In the genomic region with DNA sequence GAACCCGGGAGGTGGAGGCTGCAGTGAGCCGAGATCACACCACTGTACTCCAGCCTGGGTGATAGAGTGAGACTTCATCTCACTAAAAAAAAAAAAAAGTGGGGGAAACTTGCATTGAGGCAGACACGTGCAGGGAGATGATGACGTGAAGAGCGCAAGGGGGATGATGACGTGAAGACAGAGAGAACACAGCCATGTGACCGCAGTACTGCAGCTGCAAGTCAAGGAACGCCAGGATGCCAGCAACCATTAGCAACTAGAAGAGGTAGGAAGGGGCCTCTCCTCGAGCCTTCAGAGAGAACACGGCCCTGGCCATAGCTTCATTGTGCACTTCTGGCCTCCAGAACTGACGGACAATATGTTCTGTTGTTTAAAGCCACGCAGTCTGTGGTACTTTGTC, we compare ENCODE assay signal across 20 cellular contexts. TPM values are rescaled to one million over a fixed set of nuclear protein-coding genes. Genes with fewer than 3 reads are reported as not detected.
DNase-seq lines count a peak whose midpoint lies in the region; ATAC-seq lines count a peak whose summit lies in the region.
"Had no signal": no experiment of that assay in that cellular context is flagged by ENCODE, and none has a peak within 500 bp of the region (broad histone marks: within the 10 kb centered on the region; RNA-seq: fewer than 3 reads in every experiment).

No MANE protein-coding gene starts in this region.

- H3K4me1 Mint-ChIP-seq in activated CD4-positive, alpha-beta T cell treated with anti-CD3 and anti-CD28 coated beads, Interleukin-2, amount 10 ng/mL, durations not matched to agents 24 days and 14 days = peaks cover 74% of the 10 kb centered on the region
- peaks cover 7 to 36% (median 22%) of the 10 kb centered on the region in 4 donors for H3K4me1 Mint-ChIP-seq in CD4-positive, CD25-positive, alpha-beta regulatory T cell
- H3K4me1 Mint-ChIP-seq in activated CD8-positive, alpha-beta T cell treated with anti-CD3 and anti-CD28 coated beads, Interleukin-2, amount 10 ng/mL, durations not matched to agents 7 days and 5 days (ENCODE audit: low read depth) = peaks cover 71% of the 10 kb centered on the region
- peaks cover 0 to 10% (median 7%) of the 10 kb centered on the region in 3 donors for H3K4me1 Mint-ChIP-seq in naive B cell

- no peaks in the 10 kb centered on the region for H3K9me3 ChIP-seq in CD4-positive, CD25-positive, alpha-beta regulatory T cell (ENCODE audit: control insufficient read depth in 2 of 2, low read length in 2 of 2)
- no peaks in the 10 kb centered on the region for H3K9me3 ChIP-seq in MG63
- H3K9me3 ChIP-seq: testis had no signal

- intact Hi-C loops in activated CD4-positive, alpha-beta T cell treated with anti-CD3 and anti-CD28 coated beads, Interleukin-2, amount 10 ng/mL, durations not matched to agents 24 days and 14 days (cut with micrococcal nuclease) = loop anchor here (1.0 to 2.0 kb wide), 2 partner anchors 8 to 29 kb away; no protein-coding TSS in a partner anchor

- no peaks in the 10 kb centered on the region for H3K27me3 Mint-ChIP-seq in activated CD4-positive, alpha-beta T cell treated with anti-CD3 and anti-CD28 coated beads, Interleukin-2, amount 10 ng/mL, durations not matched to agents 24 days and 14 days
- H3K27me3 Mint-ChIP-seq in CD4-positive, CD25-positive, alpha-beta regulatory T cell = no peaks in the 10 kb centered on the region
- H3K27me3 Mint-ChIP-seq in activated CD8-positive, alpha-beta T cell treated with anti-CD3 and anti-CD28 coated beads, Interleukin-2, amount 10 ng/mL, durations not matched to agents 7 days and 5 days (ENCODE audit: low read depth) = no peaks in the 10 kb centered on the region
- no peaks in the 10 kb centered on the region for H3K27me3 Mint-ChIP-seq in naive B cell

- POLR2A ChIA-PET in activated CD8-positive, alpha-beta T cell treated with anti-CD3 and anti-CD28 coated beads, Interleukin-2, amount 10 ng/mL, durations not matched to agents 7 days and 5 days (lab: Charles Lee) = interaction anchor here (0.6 to 1.8 kb wide), 3 partner anchors 8 to 326 kb away, joined by 3 to 5 read pairs (median 4); no protein-coding TSS in a partner anchor

- H3K27ac Mint-ChIP-seq in activated CD4-positive, alpha-beta T cell treated with anti-CD3 and anti-CD28 coated beads, Interleukin-2, amount 10 ng/mL, durations not matched to agents 24 days and 14 days = peak overlapping the region; percentile 94
- peak overlapping the region in 2 of 3 donors; percentile 85 to 86 for H3K27ac Mint-ChIP-seq in CD4-positive, CD25-positive, alpha-beta regulatory T cell
- peak overlapping the region; percentile 90 for H3K27ac Mint-ChIP-seq in activated CD8-positive, alpha-beta T cell treated with anti-CD3 and anti-CD28 coated beads, Interleukin-2, amount 10 ng/mL, durations not matched to agents 7 days and 5 days
- H3K27ac Mint-ChIP-seq in naive B cell = peak overlapping the region in 4 of 6 donors; percentile 32 to 82 (median 60)

- peaks cover 68% of the 10 kb centered on the region for H3K36me3 ChIP-seq in CD4-positive, CD25-positive, alpha-beta regulatory T cell (ENCODE audit: control insufficient read depth, insufficient read depth, low read length)
- peaks cover 2% of the 10 kb centered on the region; the same call in 1 of the 2 replicates for H3K36me3 ChIP-seq in MG63

- peak overlapping the region; percentile 35 for H3K27ac ChIP-seq in CD4-positive, CD25-positive, alpha-beta regulatory T cell (ENCODE audit: insufficient read depth, low read length, poor library complexity, severe bottlenecking)
- H3K27ac ChIP-seq: dorsolateral prefrontal cortex, foreskin keratinocyte, testis had no signal

- H3K36me3 Mint-ChIP-seq in activated CD4-positive, alpha-beta T cell treated with anti-CD3 and anti-CD28 coated beads, Interleukin-2, amount 10 ng/mL, durations not matched to agents 24 days and 14 days (ENCODE audit: low read depth) = peaks cover 57% of the 10 kb centered on the region
- peaks cover 52% of the 10 kb centered on the region for H3K36me3 Mint-ChIP-seq in CD4-positive, CD25-positive, alpha-beta regulatory T cell
- H3K36me3 Mint-ChIP-seq in activated CD8-positive, alpha-beta T cell treated with anti-CD3 and anti-CD28 coated beads, Interleukin-2, amount 10 ng/mL, durations not matched to agents 7 days and 5 days (ENCODE audit: low read depth) = peaks cover 66% of the 10 kb centered on the region
- peaks cover 11 to 16% of the 10 kb centered on the region in 2 donors for H3K36me3 Mint-ChIP-seq in naive B cell

- H3K27me3 ChIP-seq in CD4-positive, CD25-positive, alpha-beta regulatory T cell (ENCODE audit: control insufficient read depth, insufficient read depth, low read length) = no peaks in the 10 kb centered on the region
- no peaks in the 10 kb centered on the region for H3K27me3 ChIP-seq in MG63
- H3K27me3 ChIP-seq: dorsolateral prefrontal cortex, foreskin keratinocyte, testis had no signal

- ATAC-seq in CD4-positive, CD25-positive, alpha-beta regulatory T cell (ENCODE audit: low read depth in 2 of 2) = no peak
- ATAC-seq in activated CD8-positive, alpha-beta T cell treated with anti-CD3 and anti-CD28 coated beads, Interleukin-2, amount 10 ng/mL, durations not matched to agents 7 days and 5 days = no peak
- ATAC-seq in naive B cell (ENCODE audit: low read depth in 2 of 2) = no peak
- no peak for ATAC-seq in HG03521 (IDR thresholded peaks at IDR 0.05; ENCODE audit: unreplicated experiment)
- ATAC-seq: foreskin keratinocyte had no signal

- no peak overlapping the region for H3K4me3 ChIP-seq in CD4-positive, CD25-positive, alpha-beta regulatory T cell (ENCODE audit: low read depth, low read length)
- H3K4me3 ChIP-seq in MG63 = no peak overlapping the region
- H3K4me3 ChIP-seq: dorsolateral prefrontal cortex, testis had no signal

- H3K4me3 Mint-ChIP-seq in activated CD4-positive, alpha-beta T cell treated with anti-CD3 and anti-CD28 coated beads, Interleukin-2, amount 10 ng/mL, durations not matched to agents 24 days and 14 days = peak overlapping the region; percentile 77
- H3K4me3 Mint-ChIP-seq in CD4-positive, CD25-positive, alpha-beta regulatory T cell = peak overlapping the region in 2 of 4 donors; percentile 24 to 60
- H3K4me3 Mint-ChIP-seq in activated CD8-positive, alpha-beta T cell treated with anti-CD3 and anti-CD28 coated beads, Interleukin-2, amount 10 ng/mL, durations not matched to agents 7 days and 5 days = peak overlapping the region; percentile 57
- no peak overlapping the region for H3K4me3 Mint-ChIP-seq in naive B cell

- peaks cover 4% of the 10 kb centered on the region for H3K4me1 ChIP-seq in CD4-positive, CD25-positive, alpha-beta regulatory T cell (ENCODE audit: control insufficient read depth, insufficient read depth, low read length, poor library complexity, severe bottlenecking)
- H3K4me1 ChIP-seq: foreskin keratinocyte, testis had no signal

- CTCF ChIA-PET in activated CD8-positive, alpha-beta T cell treated with anti-CD3 and anti-CD28 coated beads, Interleukin-2, amount 10 ng/mL, durations not matched to agents 7 days and 5 days (lab: Charles Lee) = interaction anchor here (1.3 to 4.4 kb wide), 2 partner anchors 9 to 13 kb away, joined by 9 to 34 read pairs; no protein-coding TSS in a partner anchor

- H3K9me3 Mint-ChIP-seq in activated CD4-positive, alpha-beta T cell treated with anti-CD3 and anti-CD28 coated beads, Interleukin-2, amount 10 ng/mL, durations not matched to agents 24 days and 14 days = no peaks in the 10 kb centered on the region
- H3K9me3 Mint-ChIP-seq in CD4-positive, CD25-positive, alpha-beta regulatory T cell = no peaks in the 10 kb centered on the region
- H3K9me3 Mint-ChIP-seq in activated CD8-positive, alpha-beta T cell treated with anti-CD3 and anti-CD28 coated beads, Interleukin-2, amount 10 ng/mL, durations not matched to agents 7 days and 5 days (ENCODE audit: insufficient read depth) = no peaks in the 10 kb centered on the region
- H3K9me3 Mint-ChIP-seq in naive B cell = no peaks in the 10 kb centered on the region

- DNase-seq in activated CD4-positive, alpha-beta T cell treated with anti-CD3 and anti-CD28 coated beads, Interleukin-2, amount 10 ng/mL, durations not matched to agents 24 days and 14 days = peak; percentile 67
- no peak for DNase-seq in activated CD4-positive, alpha-beta T cell treated with anti-CD3 and anti-CD28 coated beads, Interleukin-2, amount 50 U/mL, for 48 hours
- DNase-seq in CD4-positive, CD25-positive, alpha-beta regulatory T cell = no peak
- DNase-seq in activated CD8-positive, alpha-beta T cell treated with anti-CD3 and anti-CD28 coated beads, Interleukin-2, amount 10 ng/mL, durations not matched to agents 7 days and 5 days = no peak
- DNase-seq in naive B cell (no peak), AML-193 (lab: John Stamatoyannopoulos, UW) (no peak), MG63 (no peak)
- DNase-seq: activated T-cell treated with anti-CD3 and anti-CD28 coated beads, Interleukin-2, amount 50 U/mL, for 1 hour; C1 segment of cervical spinal cord; caudate nucleus; dorsolateral prefrontal cortex; foreskin keratinocyte; GDM1; IMR-90; left ventricle myocardium superior; NCI-H2171 treated with DMSO at 0.1 percent for 48 hours; NCI-H526 treated with DMSO at 0.1 percent for 48 hours; occipital lobe; testis had no signal

RNA-seq across cellular contexts. Expression of a gene that starts 28.3 kb away (rescaled TPM):
- total RNA-seq in activated CD4-positive, alpha-beta T cell treated with anti-CD3 and anti-CD28 coated beads, Interleukin-2, amount 10 ng/mL, durations not matched to agents 24 days and 14 days = 47.4 and 47.6 TPM in 2 replicates
- 12.9 TPM for total RNA-seq in CD4-positive, CD25-positive, alpha-beta regulatory T cell
- polyA plus RNA-seq in CD4-positive, CD25-positive, alpha-beta regulatory T cell = 10 to 100 TPM; 21.4 to 27.6 (median 25.4) TPM
- total RNA-seq in activated CD8-positive, alpha-beta T cell treated with anti-CD3 and anti-CD28 coated beads, Interleukin-2, amount 10 ng/mL, durations not matched to agents 7 days and 5 days = 10 to 100 TPM; 31.7 to 32.3 TPM
- polyA plus RNA-seq in naive B cell (ENCODE audit: low read depth in 6 of 6) = 10 to 100 TPM; 16.9 to 26.7 (median 22.5) TPM
- total RNA-seq in MG63 (2014; rRNA removed; shearing (Covaris generic); ENCODE audit: low replicate concordance) = 3.9 and 17.4 TPM in 2 replicates

RNA-seq across cellular contexts. Expression of a gene that starts 56.1 kb away (rescaled TPM):
- total RNA-seq in activated CD4-positive, alpha-beta T cell treated with anti-CD3 and anti-CD28 coated beads, Interleukin-2, amount 10 ng/mL, durations not matched to agents 24 days and 14 days = 28.6 and 28.8 TPM in 2 replicates
- total RNA-seq in CD4-positive, CD25-positive, alpha-beta regulatory T cell = 31.4 TPM
- polyA plus RNA-seq in CD4-positive, CD25-positive, alpha-beta regulatory T cell = 10 to 100 TPM; 13.1 to 19.8 (median 15.6) TPM
- total RNA-seq in activated CD8-positive, alpha-beta T cell treated with anti-CD3 and anti-CD28 coated beads, Interleukin-2, amount 10 ng/mL, durations not matched to agents 7 days and 5 days = 10 to 100 TPM; 31.1 to 33.3 TPM
- polyA plus RNA-seq in naive B cell (ENCODE audit: low read depth in 6 of 6) = 10 to 100 TPM in 5 of 6 donors, 1 to 10 TPM in 1; 2.2 to 22.5 (median 19.6) TPM
- total RNA-seq in MG63 (2014; rRNA removed; shearing (Covaris generic); ENCODE audit: low replicate concordance) = 3.4 and 3.5 TPM in 2 replicates

RNA-seq across cellular contexts. Expression of a gene that starts 59.1 kb away (rescaled TPM):
- total RNA-seq in activated CD4-positive, alpha-beta T cell treated with anti-CD3 and anti-CD28 coated beads, Interleukin-2, amount 10 ng/mL, durations not matched to agents 24 days and 14 days = 28.1 and 28.8 TPM in 2 replicates
- total RNA-seq in CD4-positive, CD25-positive, alpha-beta regulatory T cell = 33.6 TPM
- polyA plus RNA-seq in CD4-positive, CD25-positive, alpha-beta regulatory T cell = 10 to 100 TPM; 13.6 to 21.2 (median 15.8) TPM
- 10 to 100 TPM; 19.5 to 20.5 TPM for total RNA-seq in activated CD8-positive, alpha-beta T cell treated with anti-CD3 and anti-CD28 coated beads, Interleukin-2, amount 10 ng/mL, durations not matched to agents 7 days and 5 days
- 10 to 100 TPM; 22.2 to 53.0 (median 31.6) TPM for polyA plus RNA-seq in naive B cell (ENCODE audit: low read depth in 6 of 6)
- 3.2 and 6.8 TPM in 2 replicates for total RNA-seq in MG63 (2014; rRNA removed; shearing (Covaris generic); ENCODE audit: low replicate concordance)

Comparison
In these comparisons a context has a peak if more than half of its experiments do, and no peak if none do; other contexts are left out.
1. H3K4me3 Mint-ChIP-seq: peak in activated CD4-positive, alpha-beta T cell treated with anti-CD3 and anti-CD28 coated beads, Interleukin-2, amount 10 ng/mL, durations not matched to agents 24 days and 14 days (single experiment) and activated CD8-positive, alpha-beta T cell treated with anti-CD3 and anti-CD28 coated beads, Interleukin-2, amount 10 ng/mL, durations not matched to agents 7 days and 5 days (single experiment); none in naive B cell (0 of 8).
2. Peak in every context shown above with its lines, with median percentiles within 50 percentile points of each other: H3K27ac Mint-ChIP-seq.